Comparison of ENCODE assay signal across 32 cellular contexts in genomic region chr15:46296797-46297196, GRCh38.
"Had no signal": no experiment of that assay in that cellular context is flagged by ENCODE, and none has a peak within 500 bp of the region (broad histone marks: within the 10 kb centered on the region; RNA-seq: fewer than 3 reads in every experiment).

No MANE protein-coding gene starts in this region.

- H3K27ac Mint-ChIP-seq: activated CD4-positive, alpha-beta T cell treated with anti-CD3 and anti-CD28 coated beads for 36 hours; activated CD8-positive, alpha-beta memory T cell treated with anti-CD3 and anti-CD28 coated beads, Interleukin-2, amount 10 ng/mL, durations not matched to agents 7 days and 5 days; activated CD8-positive, alpha-beta T cell treated with anti-CD3 and anti-CD28 coated beads, Interleukin-2, amount 10 ng/mL, durations not matched to agents 7 days and 5 days; activated naive CD4-positive, alpha-beta T cell treated with anti-CD3 and anti-CD28 coated beads, Interleukin-2, amount 50 U/mL, for 24 hours; activated T-helper 2 cell treated with anti-CD3 and anti-CD28 coated beads, Interferon-gamma antibody, Interleukin-2, Interleukin-4, amounts not matched to agents 10 μg/mL and 5 μg/mL and 100 μg/mL, durations not matched to agents 14 hours and 24 hours and 36 hours; immature natural killer cell; mesothelial cell of epicardium; nephron progenitor cell; stimulated activated effector memory CD8-positive, alpha-beta T cell treated with anti-CD3 and anti-CD28 coated beads, Interleukin-12 subunit alpha, Interleukin-12 subunit beta, amount 100 ng/mL, for 72 hours; type B pancreatic cell had no signal

- H3K27me3 ChIP-seq: breast epithelium, esophagus squamous epithelium, hepatocyte, pancreas, sigmoid colon, uterus had no signal

- H3K4me1 ChIP-seq: breast epithelium, esophagus squamous epithelium, pancreas, prostate gland, sigmoid colon, uterus had no signal

- H3K36me3 ChIP-seq: breast epithelium, esophagus squamous epithelium, pancreas, prostate gland, sigmoid colon, uterus had no signal

- H3K36me3 Mint-ChIP-seq: activated CD8-positive, alpha-beta memory T cell treated with anti-CD3 and anti-CD28 coated beads, Interleukin-2, amount 10 ng/mL, durations not matched to agents 7 days and 5 days; activated naive CD4-positive, alpha-beta T cell treated with anti-CD3 and anti-CD28 coated beads, Interleukin-2, amount 50 U/mL, for 24 hours; immature natural killer cell; mesothelial cell of epicardium; naive B cell; stimulated activated effector memory CD8-positive, alpha-beta T cell treated with anti-CD3 and anti-CD28 coated beads, Interleukin-12 subunit alpha, Interleukin-12 subunit beta, amount 100 ng/mL, for 72 hours; type B pancreatic cell had no signal

- H2AFZ ChIP-seq: hepatocyte had no signal

- H3K27ac ChIP-seq: breast epithelium, epithelial cell of prostate, esophagus squamous epithelium, hepatocyte, pancreas, prostate gland, sigmoid colon, uterus had no signal

- H3K4me3 Mint-ChIP-seq: activated CD4-positive, alpha-beta T cell treated with anti-CD3 and anti-CD28 coated beads for 36 hours; activated CD8-positive, alpha-beta memory T cell treated with anti-CD3 and anti-CD28 coated beads, Interleukin-2, amount 10 ng/mL, durations not matched to agents 7 days and 5 days; activated CD8-positive, alpha-beta T cell treated with anti-CD3 and anti-CD28 coated beads, Interleukin-2, amount 10 ng/mL, durations not matched to agents 7 days and 5 days; activated naive CD4-positive, alpha-beta T cell treated with anti-CD3 and anti-CD28 coated beads, Interleukin-2, amount 50 U/mL, for 24 hours; central memory CD8-positive, alpha-beta T cell; immature natural killer cell; mesothelial cell of epicardium; naive B cell; nephron progenitor cell; stimulated activated effector memory CD8-positive, alpha-beta T cell treated with anti-CD3 and anti-CD28 coated beads, Interleukin-12 subunit alpha, Interleukin-12 subunit beta, amount 100 ng/mL, for 72 hours; stimulated activated naive CD8-positive, alpha-beta T cell treated with anti-CD3 and anti-CD28 coated beads, Interleukin-15, amount 100 ng/mL, for 72 hours; type B pancreatic cell had no signal

- H3K9me3 ChIP-seq: breast epithelium, esophagus squamous epithelium, pancreas, prostate gland, sigmoid colon, uterus had no signal

- H3K27me3 Mint-ChIP-seq: activated CD4-positive, alpha-beta T cell treated with anti-CD3 and anti-CD28 coated beads for 36 hours; activated CD8-positive, alpha-beta memory T cell treated with anti-CD3 and anti-CD28 coated beads, Interleukin-2, amount 10 ng/mL, durations not matched to agents 7 days and 5 days; central memory CD8-positive, alpha-beta T cell; stimulated activated naive CD8-positive, alpha-beta T cell treated with anti-CD3 and anti-CD28 coated beads, Interleukin-15, amount 100 ng/mL, for 72 hours had no signal

- H3K4me1 Mint-ChIP-seq: activated CD4-positive, alpha-beta T cell treated with anti-CD3 and anti-CD28 coated beads for 36 hours; activated CD8-positive, alpha-beta memory T cell treated with anti-CD3 and anti-CD28 coated beads, Interleukin-2, amount 10 ng/mL, durations not matched to agents 7 days and 5 days; activated naive CD4-positive, alpha-beta T cell treated with anti-CD3 and anti-CD28 coated beads, Interleukin-2, amount 50 U/mL, for 24 hours; central memory CD8-positive, alpha-beta T cell; immature natural killer cell; stimulated activated effector memory CD8-positive, alpha-beta T cell treated with anti-CD3 and anti-CD28 coated beads, Interleukin-12 subunit alpha, Interleukin-12 subunit beta, amount 100 ng/mL, for 72 hours; stimulated activated naive CD8-positive, alpha-beta T cell treated with anti-CD3 and anti-CD28 coated beads, Interleukin-15, amount 100 ng/mL, for 72 hours had no signal

- H3K79me2 ChIP-seq: hepatocyte had no signal

- H3K9me3 Mint-ChIP-seq: activated naive CD4-positive, alpha-beta T cell treated with anti-CD3 and anti-CD28 coated beads, Interleukin-2, amount 50 U/mL, for 24 hours; activated T-helper 2 cell treated with anti-CD3 and anti-CD28 coated beads, Interferon-gamma antibody, Interleukin-2, Interleukin-4, amounts not matched to agents 10 μg/mL and 5 μg/mL and 100 μg/mL, durations not matched to agents 14 hours and 24 hours and 36 hours; central memory CD8-positive, alpha-beta T cell; mesothelial cell of epicardium; naive B cell; nephron progenitor cell; stimulated activated naive CD8-positive, alpha-beta T cell treated with anti-CD3 and anti-CD28 coated beads, Interleukin-15, amount 100 ng/mL, for 72 hours had no signal

- H3K4me3 ChIP-seq: breast epithelium, esophagus squamous epithelium, hepatocyte, pancreas, prostate gland, sigmoid colon, uterus had no signal

- ATAC-seq: activated CD4-positive, alpha-beta T cell treated with anti-CD3 and anti-CD28 coated beads for 36 hours; activated CD8-positive, alpha-beta memory T cell treated with anti-CD3 and anti-CD28 coated beads, Interleukin-2, amount 10 ng/mL, durations not matched to agents 7 days and 5 days; activated CD8-positive, alpha-beta T cell treated with anti-CD3 and anti-CD28 coated beads, Interleukin-2, amount 10 ng/mL, durations not matched to agents 7 days and 5 days; left colon; pancreas; stimulated activated effector memory CD8-positive, alpha-beta T cell treated with anti-CD3 and anti-CD28 coated beads, Interleukin-12 subunit alpha, Interleukin-12 subunit beta, amount 100 ng/mL, for 72 hours; stimulated activated naive CD8-positive, alpha-beta T cell treated with anti-CD3 and anti-CD28 coated beads, Interleukin-15, amount 100 ng/mL, for 72 hours had no signal

- H3K4me2 ChIP-seq: hepatocyte had no signal

- DNase-seq: activated CD4-positive, alpha-beta T cell treated with anti-CD3 and anti-CD28 coated beads for 36 hours; activated CD4-positive, CD25-positive, alpha-beta regulatory T cell; activated CD8-positive, alpha-beta memory T cell treated with anti-CD3 and anti-CD28 coated beads, Interleukin-2, amount 10 ng/mL, durations not matched to agents 7 days and 5 days; activated CD8-positive, alpha-beta T cell treated with anti-CD3 and anti-CD28 coated beads, Interleukin-2, amount 10 ng/mL, durations not matched to agents 7 days and 5 days; activated T-cell treated with anti-CD3 and anti-CD28 coated beads, Interleukin-2, amount 50 U/mL, for 48 hours; dermis blood vessel endothelial cell; effector CD4-positive, alpha-beta T cell; esophagus squamous epithelium; immature natural killer cell; kidney; left colon; naive B cell; nephron progenitor cell; nucleus accumbens; pancreas; retina; sigmoid colon; small intestine; stimulated activated CD4-positive, alpha-beta T cell treated with anti-CD3 and anti-CD28 coated beads, Interleukin-4, amount 100 ng/mL, for 24 hours; stimulated activated naive CD8-positive, alpha-beta T cell treated with anti-CD3 and anti-CD28 coated beads, Interleukin-15, amount 100 ng/mL, for 72 hours; substantia nigra; uterus had no signal
